17 cellular contexts compared by ENCODE assay signal in genomic region chr15:79450648-79451047, GRCh38. TPM values are rescaled to one million over a fixed set of nuclear protein-coding genes. Genes with fewer than 3 reads are reported as not detected.
A peak's percentile ranks its signal among the peaks of the same experiment; 100 is the strongest.
DNase-seq lines count a peak whose midpoint lies in the region; ATAC-seq and TF ChIP-seq lines count a peak whose summit lies in the region.
"Had no signal": no experiment of that assay in that cellular context is flagged by ENCODE, and none has a peak within 500 bp of the region (broad histone marks: within the 10 kb centered on the region; RNA-seq: fewer than 3 reads in every experiment).

No MANE protein-coding gene starts in this region.

- H3K36me3 Mint-ChIP-seq in nephron progenitor cell (ENCODE audit: low read depth) = peaks cover 15% of the 10 kb centered on the region

- no peaks in the 10 kb centered on the region for H3K27me3 ChIP-seq in hepatocyte
- H3K27me3 ChIP-seq: ovary had no signal

- H3K9me3 Mint-ChIP-seq in nephron progenitor cell = peaks cover 20% of the 10 kb centered on the region
- H3K9me3 Mint-ChIP-seq: CD4-positive, alpha-beta T cell had no signal

- ATAC-seq in HG02884 (IDR thresholded peaks at IDR 0.05; ENCODE audit: unreplicated experiment) = no peak
- ATAC-seq: gastrocnemius medialis had no signal

- H3K4me2 ChIP-seq in hepatocyte = no peak overlapping the region

- H3K4me1 Mint-ChIP-seq in nephron progenitor cell = no peaks in the 10 kb centered on the region

- TF ChIP-seq CTCF in AG09319 (IDR thresholded peaks at IDR 0.05; ENCODE audit: low read depth, low read length) (peak; percentile 12), HFF-Myc (IDR thresholded peaks at IDR 0.05; ENCODE audit: low read depth, low read length, missing control alignments) (peak; percentile 22), hepatocyte (IDR thresholded peaks at IDR 0.05; ENCODE audit: poor library complexity) (peak; percentile 16), nephron progenitor cell (IDR thresholded peaks at IDR 0.05) (no peak)

- H4K20me1 ChIP-seq in hepatocyte (ENCODE audit: insufficient read depth, poor library complexity, severe bottlenecking) = no peaks in the 10 kb centered on the region

- H3K4me3 ChIP-seq in HFF-Myc (replicated peaks; ENCODE audit: low read depth, low read length) = no peak overlapping the region
- no peak overlapping the region for H3K4me3 ChIP-seq in hepatocyte
- H3K4me3 ChIP-seq: gastrocnemius medialis, ovary had no signal

- H3K27ac ChIP-seq in hepatocyte = no peak overlapping the region
- H3K27ac ChIP-seq: gastrocnemius medialis, ovary had no signal

- no peak overlapping the region for H2AFZ ChIP-seq in hepatocyte

- H3K27ac Mint-ChIP-seq in nephron progenitor cell = no peak overlapping the region
- H3K27ac Mint-ChIP-seq: activated naive CD4-positive, alpha-beta T cell treated with anti-CD3 and anti-CD28 coated beads for 36 hours; CD4-positive, alpha-beta T cell; stimulated activated naive CD8-positive, alpha-beta T cell treated with anti-CD3 and anti-CD28 coated beads, Interleukin-15, Interleukin-2, amounts not matched to agents 100 ng/mL and 50 ng/mL, for 24 hours had no signal

- no peaks in the 10 kb centered on the region for H3K36me3 ChIP-seq in hepatocyte (replicated peaks; ENCODE audit: insufficient read depth, low read depth)
- H3K36me3 ChIP-seq: gastrocnemius medialis, ovary had no signal

- DNase-seq in AG09319 (ENCODE audit: extremely low read depth, low read depth) = no peak
- no peak for DNase-seq in HFF-Myc (ENCODE audit: extremely low read depth, low read depth)
- peak; percentile 53 for DNase-seq in SK-MEL-5 (ENCODE audit: low read depth, low spot score)
- DNase-seq in hepatocyte (ENCODE audit: low spot score) = no peak
- DNase-seq in NCI-H1092 treated with DMSO at 0.1 percent for 48 hours (lab: John Stamatoyannopoulos, UW) = no peak
- DNase-seq in nephron progenitor cell = no peak
- no peak for DNase-seq in NCI-H446 (lab: John Stamatoyannopoulos, UW)
- DNase-seq: activated naive CD4-positive, alpha-beta T cell treated with anti-CD3 and anti-CD28 coated beads for 36 hours; CD4-positive, alpha-beta T cell; cortex of kidney; gastrocnemius medialis; NCI-H187; ovary; stimulated activated CD4-positive, alpha-beta T cell treated with anti-CD3 and anti-CD28 coated beads, Interleukin-4, amount 100 ng/mL, for 1 hour; T-helper 9 cell had no signal

- no peaks in the 10 kb centered on the region for H3K9me3 ChIP-seq in hepatocyte (ENCODE audit: low read depth)
- H3K9me3 ChIP-seq: gastrocnemius medialis, ovary had no signal

- in situ Hi-C loops in SK-MEL-5 (cut with HindIII; ENCODE audit: low pct_unique_long_range_greater_than_20kb, low sequenced_read_pairs) = no loop called here

- H3K4me1 ChIP-seq in hepatocyte (ENCODE audit: insufficient read depth) = no peaks in the 10 kb centered on the region
- H3K4me1 ChIP-seq: gastrocnemius medialis had no signal

- no peaks in the 10 kb centered on the region for H3K9me2 ChIP-seq in hepatocyte (replicated peaks; ENCODE audit: insufficient read depth)

- no peaks in the 10 kb centered on the region for H3K79me2 ChIP-seq in hepatocyte

- no peak overlapping the region for H3K4me3 Mint-ChIP-seq in nephron progenitor cell
- H3K4me3 Mint-ChIP-seq: activated naive CD4-positive, alpha-beta T cell treated with anti-CD3 and anti-CD28 coated beads for 36 hours; CD4-positive, alpha-beta T cell; stimulated activated naive CD8-positive, alpha-beta T cell treated with anti-CD3 and anti-CD28 coated beads, Interleukin-15, Interleukin-2, amounts not matched to agents 100 ng/mL and 50 ng/mL, for 24 hours had no signal

- WGBS in hepatocyte (ENCODE audit: low lambda C conversion rate, missing lambda C conversion rate) = 86% methylated on average over 3 of the region's 3 CpGs

- H3K27me3 Mint-ChIP-seq in nephron progenitor cell (ENCODE audit: low read depth, poor library complexity) = peaks cover 3% of the 10 kb centered on the region

RNA-seq across cellular contexts. Expression of gene MINAR1, which starts 18.5 kb away (rescaled TPM):
- 2.4 and 2.5 TPM in 2 replicates for total RNA-seq in SK-MEL-5 (2014; rRNA removed; shearing (Covaris generic))
- 0.63 and 1.4 TPM in 2 replicates for polyA plus RNA-seq in SK-MEL-5 (2015; cell fraction: cytosol; rRNA removed)
- polyA plus RNA-seq in SK-MEL-5 (2015; cell fraction: nucleus; rRNA removed) = 5.6 and 6.1 TPM in 2 replicates
- total RNA-seq in hepatocyte = 1.3 TPM in 2 replicates
- polyA plus RNA-seq in hepatocyte = 0.10 and 0.74 TPM in 2 replicates
